19 cellular contexts compared by ENCODE assay signal in the genomic region with DNA sequence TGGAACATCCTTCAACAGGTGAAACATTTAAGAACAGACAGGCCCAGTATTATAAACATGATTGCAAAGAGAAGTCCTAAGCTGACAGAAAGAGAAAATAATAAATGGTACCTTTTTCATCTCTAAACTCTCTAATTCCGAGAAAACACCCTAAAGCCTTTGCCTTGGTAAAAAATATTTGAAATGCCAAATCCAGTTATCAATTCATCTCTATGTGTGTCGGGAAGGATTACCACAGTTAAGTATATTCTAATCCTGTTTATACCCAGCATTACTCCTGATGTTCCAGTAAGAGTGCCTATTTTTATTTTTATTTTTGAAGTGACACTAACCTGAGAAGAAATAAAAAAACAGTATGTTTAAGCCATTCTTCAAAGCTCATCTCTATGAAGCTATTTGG.
DNase-seq lines count a peak whose midpoint lies in the region; TF ChIP-seq lines count a peak whose summit lies in the region.
"Had no signal": no experiment of that assay in that cellular context is flagged by ENCODE, and none has a peak within 500 bp of the region (broad histone marks: within the 10 kb centered on the region; RNA-seq: fewer than 3 reads in every experiment).

No MANE protein-coding gene starts in this region.

- peaks cover 23% of the 10 kb centered on the region for H3K4me1 ChIP-seq in mammary epithelial cell (ENCODE audit: insufficient read depth, low read length)
- peaks cover 0 to 14% of the 10 kb centered on the region in 2 donors for H3K4me1 ChIP-seq in uterus

- H3K9ac ChIP-seq in mammary epithelial cell (ENCODE audit: insufficient read depth, low read length) = no peak overlapping the region

- no peak overlapping the region for H2AFZ ChIP-seq in mammary epithelial cell (ENCODE audit: low read depth, low read length)

- in situ Hi-C loops in mammary epithelial cell (cut with MboI; ENCODE audit: low sequenced_read_pairs in 2 of 2) = no loop called here

- no peaks in the 10 kb centered on the region for H4K20me1 ChIP-seq in mammary epithelial cell (ENCODE audit: insufficient read depth, low read length)

- WGBS in mammary epithelial cell (ENCODE audit: low coverage, missing lambda C conversion rate) = 92% methylated on average over 2 of the region's 2 CpGs

- peak overlapping the region; percentile 96 for H3K27ac Mint-ChIP-seq in MCF 10A (ENCODE audit: low read depth, unreplicated experiment)
- peak overlapping the region; percentile 3 for H3K27ac Mint-ChIP-seq in chondrocyte (ENCODE audit: unreplicated experiment)
- peak overlapping the region; percentile 36 to 96 (median 79) for H3K27ac Mint-ChIP-seq in nephron
- H3K27ac Mint-ChIP-seq: HFFc6 had no signal

- POLR2A ChIA-PET in MCF 10A (lab: Yijun Ruan, JAX) = no interaction called here

- H3K4me1 Mint-ChIP-seq in MCF 10A (ENCODE audit: insufficient read depth, unreplicated experiment) = peaks cover 32% of the 10 kb centered on the region
- peaks cover 39% of the 10 kb centered on the region for H3K4me1 Mint-ChIP-seq in chondrocyte (ENCODE audit: low read depth)
- H3K4me1 Mint-ChIP-seq in nephron = peaks cover 33% of the 10 kb centered on the region

- no peak overlapping the region for H3K4me3 ChIP-seq in mammary epithelial cell (replicated peaks in 1 of 3; ENCODE audit: insufficient read depth in 1 of 3, low read depth in 2 of 3, low read length in 3 of 3)
- H3K4me3 ChIP-seq in uterus = no peak overlapping the region
- no peak overlapping the region for H3K4me3 ChIP-seq in H7 (ENCODE audit: insufficient read depth, low read depth, low read length)
- H3K4me3 ChIP-seq: SJCRH30 had no signal

- H3K79me2 ChIP-seq in mammary epithelial cell (ENCODE audit: insufficient read depth, low read length) = no peaks in the 10 kb centered on the region

- dilution Hi-C loops in mammary epithelial cell (cut with HindIII; ENCODE audit: low sequenced_read_pairs) = no loop called here

- H3K9me3 ChIP-seq in mammary epithelial cell (replicated peaks; ENCODE audit: insufficient read depth, low read length) (no peaks in the 10 kb centered on the region), uterus (no peaks in the 10 kb centered on the region)
- H3K9me3 ChIP-seq: SJCRH30 had no signal

- TF ChIP-seq CTCF in MCF 10A (IDR thresholded peaks at IDR 0.05; ENCODE audit: unreplicated experiment) (no peak), mammary epithelial cell (conservative IDR thresholded peaks at IDR 0.05 in 1 of 2, IDR thresholded peaks at IDR 0.05 in 1 of 2; ENCODE audit: extremely low read depth in 1 of 2, insufficient read depth in 1 of 2, low read depth in 1 of 2, low read length in 2 of 2) (no peak), chondrocyte (IDR thresholded peaks at IDR 0.05) (no peak), nephron (IDR thresholded peaks at IDR 0.05; ENCODE audit: unreplicated experiment in 3 of 3) (no peak), uterus (IDR thresholded peaks at IDR 0.05) (no peak)

- H3K27me3 Mint-ChIP-seq in MCF 10A (ENCODE audit: insufficient read depth, unreplicated experiment) = no peaks in the 10 kb centered on the region
- H3K27me3 Mint-ChIP-seq in chondrocyte (ENCODE audit: low read depth) = no peaks in the 10 kb centered on the region
- no peaks in the 10 kb centered on the region for H3K27me3 Mint-ChIP-seq in nephron (ENCODE audit: low read depth)

- no peak overlapping the region for H3K27ac ChIP-seq in mammary epithelial cell (ENCODE audit: insufficient read depth, low read depth, low read length)
- peak overlapping the region; percentile 9 to 64 for H3K27ac ChIP-seq in uterus
- H3K27ac ChIP-seq in substantia nigra (ENCODE audit: low read depth, low read length, poor library complexity, severe bottlenecking) = no peak overlapping the region
- H3K27ac ChIP-seq: SJCRH30 had no signal

- no peak overlapping the region for H3K4me2 ChIP-seq in mammary epithelial cell (ENCODE audit: insufficient read depth, low read depth, low read length)

- intact Hi-C loops in MCF 10A (cut with micrococcal nuclease) = no loop called here
- intact Hi-C loops in mammary epithelial cell (cut with micrococcal nuclease) = no loop called here
- intact Hi-C loops in uterus (cut with DNase I; ENCODE audit: low total_unique reads) = no loop called here

- CTCF ChIA-PET in MCF 10A (lab: Yijun Ruan, JAX) = interaction anchor here (0.6 to 1.0 kb wide), 2 partner anchors 98 to 317 kb away, joined by 3 to 4 read pairs; no protein-coding TSS in a partner anchor
- CTCF ChIA-PET in mammary epithelial cell (lab: Charles Lee; ENCODE audit: low non-redundant PET) = no interaction called here

- H3K27me3 ChIP-seq in mammary epithelial cell (ENCODE audit: insufficient read depth, low read length) (no peaks in the 10 kb centered on the region), uterus (no peaks in the 10 kb centered on the region), H7 (ENCODE audit: control insufficient read depth, insufficient read depth, low read length) (no peaks in the 10 kb centered on the region)
- H3K27me3 ChIP-seq: SJCRH30 had no signal

- H3K4me3 Mint-ChIP-seq in MCF 10A (ENCODE audit: unreplicated experiment) (no peak overlapping the region), chondrocyte (ENCODE audit: unreplicated experiment) (no peak overlapping the region), nephron (no peak overlapping the region)

- no peaks in the 10 kb centered on the region for H3K36me3 Mint-ChIP-seq in MCF 10A (ENCODE audit: insufficient read depth, unreplicated experiment)
- no peaks in the 10 kb centered on the region for H3K36me3 Mint-ChIP-seq in chondrocyte (ENCODE audit: low read depth)
- no peaks in the 10 kb centered on the region for H3K36me3 Mint-ChIP-seq in nephron (ENCODE audit: low read depth)

- DNase-seq in MCF 10A (ENCODE audit: unreplicated experiment) = no peak
- no peak for DNase-seq in mammary epithelial cell
- no peak for DNase-seq in chondrocyte (ENCODE audit: low spot score)
- DNase-seq in uterus = no peak
- no peak for DNase-seq in medulla oblongata (ENCODE audit: extremely low spot score)
- DNase-seq in substantia nigra (lab: John Stamatoyannopoulos, UW) = no peak
- DNase-seq in H7 = no peak
- DNase-seq: Calu3, DMS79 treated with DMSO at 0.1 percent for 48 hours, GF-D8, HFFc6, Karpas-422, NCI-H1105, NCI-H1436 treated with DMSO at 0.1 percent for 48 hours, NCI-H187 treated with DMSO at 0.1 percent for 48 hours, NCI-H446, NCI-H524 treated with DMSO at 0.1 percent for 48 hours, SJCRH30 had no signal

- H3K36me3 ChIP-seq in mammary epithelial cell (ENCODE audit: insufficient read depth, low read length) (no peaks in the 10 kb centered on the region), uterus (no peaks in the 10 kb centered on the region), H7 (replicated peaks; ENCODE audit: control insufficient read depth, insufficient read depth, low read length) (no peaks in the 10 kb centered on the region)
- H3K36me3 ChIP-seq: SJCRH30 had no signal

- H3K9me3 Mint-ChIP-seq in MCF 10A (ENCODE audit: unreplicated experiment) (no peaks in the 10 kb centered on the region), chondrocyte (ENCODE audit: low read depth) (no peaks in the 10 kb centered on the region), nephron (no peaks in the 10 kb centered on the region)
- H3K9me3 Mint-ChIP-seq: HFFc6 had no signal

- BruUV-seq in MCF 10A (replicated peaks; lab: Mats Ljungman, UMichigan) (no TSS peak), mammary epithelial cell (replicated peaks; lab: Mats Ljungman, UMichigan) (no TSS peak)

- no peak for TF ChIP-seq POLR2A in uterus (IDR thresholded peaks at IDR 0.05)

Comparison
In these comparisons a context has a peak if more than half of its experiments do, and no peak if none do; other contexts are left out.
1. H3K27ac Mint-ChIP-seq: peak in every context shown above with its lines; median percentile 96 in MCF 10A; 79 in nephron; 3 in chondrocyte.
2. H3K27ac ChIP-seq: peak in uterus (2 of 2); none in mammary epithelial cell (single experiment) and substantia nigra (single experiment).